1 cellular context compared by ENCODE assay signal in genomic region chr7:23072043-23072442, GRCh38.
TF ChIP-seq lines count a peak whose summit lies in the region.

No MANE protein-coding gene starts in this region.

TF ChIP-seq in K562, 482 proteins besides CTCF, POLR2A, EP300 and RAD21:
- TF ChIP-seq SMC3 (conservative IDR thresholded peaks at IDR 0.05; ENCODE audit: insufficient read depth, low read depth, low read length), result 0 out of 2 replicates have a peak, but pooled peaks have one; percentile 22
- TF ChIP-seq, protein P1, sequence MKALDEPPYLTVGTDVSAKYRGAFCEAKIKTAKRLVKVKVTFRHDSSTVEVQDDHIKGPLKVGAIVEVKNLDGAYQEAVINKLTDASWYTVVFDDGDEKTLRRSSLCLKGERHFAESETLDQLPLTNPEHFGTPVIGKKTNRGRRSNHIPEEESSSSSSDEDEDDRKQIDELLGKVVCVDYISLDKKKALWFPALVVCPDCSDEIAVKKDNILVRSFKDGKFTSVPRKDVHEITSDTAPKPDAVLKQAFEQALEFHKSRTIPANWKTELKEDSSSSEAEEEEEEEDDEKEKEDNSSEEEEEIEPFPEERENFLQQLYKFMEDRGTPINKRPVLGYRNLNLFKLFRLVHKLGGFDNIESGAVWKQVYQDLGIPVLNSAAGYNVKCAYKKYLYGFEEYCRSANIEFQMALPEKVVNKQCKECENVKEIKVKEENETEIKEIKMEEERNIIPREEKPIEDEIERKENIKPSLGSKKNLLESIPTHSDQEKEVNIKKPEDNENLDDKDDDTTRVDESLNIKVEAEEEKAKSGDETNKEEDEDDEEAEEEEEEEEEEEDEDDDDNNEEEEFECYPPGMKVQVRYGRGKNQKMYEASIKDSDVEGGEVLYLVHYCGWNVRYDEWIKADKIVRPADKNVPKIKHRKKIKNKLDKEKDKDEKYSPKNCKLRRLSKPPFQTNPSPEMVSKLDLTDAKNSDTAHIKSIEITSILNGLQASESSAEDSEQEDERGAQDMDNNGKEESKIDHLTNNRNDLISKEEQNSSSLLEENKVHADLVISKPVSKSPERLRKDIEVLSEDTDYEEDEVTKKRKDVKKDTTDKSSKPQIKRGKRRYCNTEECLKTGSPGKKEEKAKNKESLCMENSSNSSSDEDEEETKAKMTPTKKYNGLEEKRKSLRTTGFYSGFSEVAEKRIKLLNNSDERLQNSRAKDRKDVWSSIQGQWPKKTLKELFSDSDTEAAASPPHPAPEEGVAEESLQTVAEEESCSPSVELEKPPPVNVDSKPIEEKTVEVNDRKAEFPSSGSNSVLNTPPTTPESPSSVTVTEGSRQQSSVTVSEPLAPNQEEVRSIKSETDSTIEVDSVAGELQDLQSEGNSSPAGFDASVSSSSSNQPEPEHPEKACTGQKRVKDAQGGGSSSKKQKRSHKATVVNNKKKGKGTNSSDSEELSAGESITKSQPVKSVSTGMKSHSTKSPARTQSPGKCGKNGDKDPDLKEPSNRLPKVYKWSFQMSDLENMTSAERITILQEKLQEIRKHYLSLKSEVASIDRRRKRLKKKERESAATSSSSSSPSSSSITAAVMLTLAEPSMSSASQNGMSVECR (CRISPR knock-in tag; IDR thresholded peaks at IDR 0.05), result no peak
- TF ChIP-seq RUNX1 (IDR thresholded peaks at IDR 0.05; ENCODE audit: low read depth), result no peak
- no peak for TF ChIP-seq RBM25 (IDR thresholded peaks at IDR 0.05; ENCODE audit: low read depth, low read length, severe bottlenecking)
- TF ChIP-seq, protein P2, sequence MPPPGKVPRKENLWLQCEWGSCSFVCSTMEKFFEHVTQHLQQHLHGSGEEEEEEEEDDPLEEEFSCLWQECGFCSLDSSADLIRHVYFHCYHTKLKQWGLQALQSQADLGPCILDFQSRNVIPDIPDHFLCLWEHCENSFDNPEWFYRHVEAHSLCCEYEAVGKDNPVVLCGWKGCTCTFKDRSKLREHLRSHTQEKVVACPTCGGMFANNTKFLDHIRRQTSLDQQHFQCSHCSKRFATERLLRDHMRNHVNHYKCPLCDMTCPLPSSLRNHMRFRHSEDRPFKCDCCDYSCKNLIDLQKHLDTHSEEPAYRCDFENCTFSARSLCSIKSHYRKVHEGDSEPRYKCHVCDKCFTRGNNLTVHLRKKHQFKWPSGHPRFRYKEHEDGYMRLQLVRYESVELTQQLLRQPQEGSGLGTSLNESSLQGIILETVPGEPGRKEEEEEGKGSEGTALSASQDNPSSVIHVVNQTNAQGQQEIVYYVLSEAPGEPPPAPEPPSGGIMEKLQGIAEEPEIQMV (tag; conservative IDR thresholded peaks at IDR 0.05; ENCODE audit: low read depth), result no peak
- no peak for TF ChIP-seq ZNF717 (CRISPR knock-in tag; IDR thresholded peaks at IDR 0.05)
- TF ChIP-seq JUNB (CRISPR knock-in tag; conservative IDR thresholded peaks at IDR 0.05), result no peak
- no peak for TF ChIP-seq CHD2 (IDR thresholded peaks at IDR 0.05; ENCODE audit: low read depth, low read length)
- no peak for TF ChIP-seq ZNF586 (CRISPR knock-in tag; conservative IDR thresholded peaks at IDR 0.05)
- no peak for TF ChIP-seq ARNT (IDR thresholded peaks at IDR 0.05)
- TF ChIP-seq PURB (CRISPR knock-in tag; IDR thresholded peaks at IDR 0.05; ENCODE audit: low read depth), result no peak
- no peak for TF ChIP-seq RB1 (IDR thresholded peaks at IDR 0.05; ENCODE audit: low read depth)
- peak; percentile 6 for TF ChIP-seq MEIS2 (IDR thresholded peaks at IDR 0.05; ENCODE audit: partially characterized antibody)
- TF ChIP-seq, protein P3, sequence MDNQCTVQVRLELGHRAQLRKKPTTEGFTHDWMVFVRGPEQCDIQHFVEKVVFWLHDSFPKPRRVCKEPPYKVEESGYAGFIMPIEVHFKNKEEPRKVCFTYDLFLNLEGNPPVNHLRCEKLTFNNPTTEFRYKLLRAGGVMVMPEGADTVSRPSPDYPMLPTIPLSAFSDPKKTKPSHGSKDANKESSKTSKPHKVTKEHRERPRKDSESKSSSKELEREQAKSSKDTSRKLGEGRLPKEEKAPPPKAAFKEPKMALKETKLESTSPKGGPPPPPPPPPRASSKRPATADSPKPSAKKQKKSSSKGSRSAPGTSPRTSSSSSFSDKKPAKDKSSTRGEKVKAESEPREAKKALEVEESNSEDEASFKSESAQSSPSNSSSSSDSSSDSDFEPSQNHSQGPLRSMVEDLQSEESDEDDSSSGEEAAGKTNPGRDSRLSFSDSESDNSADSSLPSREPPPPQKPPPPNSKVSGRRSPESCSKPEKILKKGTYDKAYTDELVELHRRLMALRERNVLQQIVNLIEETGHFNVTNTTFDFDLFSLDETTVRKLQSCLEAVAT (IDR thresholded peaks at IDR 0.05), result 0 out of 4 replicates have a peak, but pooled peaks of 1 of the 2 experiments have one; percentile 28
- TF ChIP-seq MAFF (IDR thresholded peaks at IDR 0.05; ENCODE audit: low read length), result no peak
- no peak for TF ChIP-seq ZNF668 (CRISPR knock-in tag; IDR thresholded peaks at IDR 0.05)
- TF ChIP-seq BRF1 (IDR thresholded peaks at IDR 0.05; ENCODE audit: borderline replicate concordance, extremely low read depth, insufficient read length), result no peak
- TF ChIP-seq KAT7 (CRISPR knock-in tag; IDR thresholded peaks at IDR 0.05; ENCODE audit: borderline replicate concordance), result no peak
- no peak for TF ChIP-seq ETS2 (tag; IDR thresholded peaks at IDR 0.05; ENCODE audit: borderline replicate concordance, poor library complexity, severe bottlenecking)
- TF ChIP-seq SIRT6 (IDR thresholded peaks at IDR 0.05; ENCODE audit: low read depth, low read length), result no peak
- no peak for TF ChIP-seq POLR2G (IDR thresholded peaks at IDR 0.05; ENCODE audit: low read depth, low read length)
- TF ChIP-seq ZNF224 (CRISPR knock-in tag; IDR thresholded peaks at IDR 0.05), result no peak
- no peak for TF ChIP-seq MAFG (tag; conservative IDR thresholded peaks at IDR 0.05)
- TF ChIP-seq ZBTB40 (IDR thresholded peaks at IDR 0.05), result no peak
- TF ChIP-seq ZBTB40 (CRISPR knock-in tag; IDR thresholded peaks at IDR 0.05), result no peak
- no peak for TF ChIP-seq ARID3B (CRISPR knock-in tag; IDR thresholded peaks at IDR 0.05; ENCODE audit: borderline replicate concordance)
- TF ChIP-seq GTF2F1 (IDR thresholded peaks at IDR 0.05; ENCODE audit: low read depth, low read length), result no peak
- TF ChIP-seq STAT5B (CRISPR knock-in tag; IDR thresholded peaks at IDR 0.05), result no peak
